ENCODE assay signal across 9 cellular contexts in genomic region chr2:127811922-127812321, GRCh38. TPM values are rescaled to one million over a fixed set of nuclear protein-coding genes. Genes with fewer than 3 reads are reported as not detected.
DNase-seq lines count a peak whose midpoint lies in the region; ATAC-seq, FAIRE-seq and TF ChIP-seq lines count a peak whose summit lies in the region.
"Had no signal": no experiment of that assay in that cellular context is flagged by ENCODE, and none has a peak within 500 bp of the region (broad histone marks: within the 10 kb centered on the region; RNA-seq: fewer than 3 reads in every experiment).

No MANE protein-coding gene starts in this region.

- no peak for FAIRE-seq in RCC 7860 (lab: Jason Lieb, UNC)

- H3K9me3 Mint-ChIP-seq in Calu3 (ENCODE audit: low read depth, unreplicated experiment) (no peaks in the 10 kb centered on the region), neural crest cell (no peaks in the 10 kb centered on the region)
- no peaks in the 10 kb centered on the region for H3K9me3 Mint-ChIP-seq in dendritic cell treated with granulocyte-macrophage colony-stimulating factor and Interleukin-4, amounts not matched to agents 40 ng/mL and 50 ng/mL, for 4 days

- H3K27ac Mint-ChIP-seq in Calu3 (ENCODE audit: unreplicated experiment) (peak overlapping the region; percentile 99), neural crest cell (ENCODE audit: unreplicated experiment) (peak overlapping the region; percentile 99)
- peak overlapping the region; percentile 97 for H3K27ac Mint-ChIP-seq in dendritic cell treated with granulocyte-macrophage colony-stimulating factor and Interleukin-4, amounts not matched to agents 40 ng/mL and 50 ng/mL, for 4 days

- intact Hi-C loops in Calu3 (cut with micrococcal nuclease; ENCODE audit: unreplicated experiment) = no loop called here
- intact Hi-C loops in dendritic cell treated with granulocyte-macrophage colony-stimulating factor and Interleukin-4, amounts not matched to agents 40 ng/mL and 50 ng/mL, for 4 days (cut with micrococcal nuclease) = loop anchor here (2.0 kb wide), 1 partner anchor 47 kb away; the partner anchor contains the start of gene POLR2D

- H3K4me1 Mint-ChIP-seq in Calu3 (ENCODE audit: low read depth, unreplicated experiment) = peaks cover 13% of the 10 kb centered on the region
- peaks cover 25% of the 10 kb centered on the region for H3K4me1 Mint-ChIP-seq in dendritic cell treated with granulocyte-macrophage colony-stimulating factor and Interleukin-4, amounts not matched to agents 40 ng/mL and 50 ng/mL, for 4 days (ENCODE audit: low read depth)
- H3K4me1 Mint-ChIP-seq in neural crest cell = peaks cover 35% of the 10 kb centered on the region

- H3K27me3 Mint-ChIP-seq in Calu3 (ENCODE audit: unreplicated experiment) (peaks cover 4% of the 10 kb centered on the region), neural crest cell (ENCODE audit: low read depth) (peaks cover 13% of the 10 kb centered on the region)
- no peaks in the 10 kb centered on the region for H3K27me3 Mint-ChIP-seq in dendritic cell treated with granulocyte-macrophage colony-stimulating factor and Interleukin-4, amounts not matched to agents 40 ng/mL and 50 ng/mL, for 4 days

- H3K36me3 Mint-ChIP-seq in Calu3 (ENCODE audit: insufficient read depth, unreplicated experiment) (peaks cover 31% of the 10 kb centered on the region), neural crest cell (ENCODE audit: low read depth) (peaks cover 9% of the 10 kb centered on the region)
- peaks cover 14% of the 10 kb centered on the region for H3K36me3 Mint-ChIP-seq in dendritic cell treated with granulocyte-macrophage colony-stimulating factor and Interleukin-4, amounts not matched to agents 40 ng/mL and 50 ng/mL, for 4 days (ENCODE audit: low read depth)

- no TSS peak for BruUV-seq in Calu3 (replicated peaks; lab: Mats Ljungman, UMichigan)

- no peak for ATAC-seq in HG02759 (IDR thresholded peaks at IDR 0.05; ENCODE audit: unreplicated experiment)

- H3K4me3 Mint-ChIP-seq in Calu3 (ENCODE audit: low read depth, unreplicated experiment) (peak overlapping the region; percentile 99), neural crest cell (peak overlapping the region; percentile 97)
- H3K4me3 Mint-ChIP-seq in dendritic cell treated with granulocyte-macrophage colony-stimulating factor and Interleukin-4, amounts not matched to agents 40 ng/mL and 50 ng/mL, for 4 days = peak overlapping the region; percentile 91

- CTCF ChIA-PET in Calu3 (lab: Charles Lee) = no interaction called here

- no peak for TF ChIP-seq CTCF in Calu3 (IDR thresholded peaks at IDR 0.05; ENCODE audit: unreplicated experiment)
- no peak for TF ChIP-seq CTCF in neural crest cell (conservative IDR thresholded peaks at IDR 0.05)

- DNase-seq in Calu3 = no peak
- DNase-seq in NCI-H2227 treated with DMSO at 0.1 percent for 48 hours (lab: John Stamatoyannopoulos, UW) = peak; percentile 80
- DNase-seq in neural crest cell (ENCODE audit: low read depth, low spot score) = no peak
- no peak for DNase-seq in RPMI8226
- no peak for DNase-seq in RCC 7860 (ENCODE audit: low spot score)
- DNase-seq in HCEC 1CT = no peak
- DNase-seq: activated naive CD4-positive, alpha-beta T cell treated with anti-CD3 and anti-CD28 coated beads, Interleukin-2, amount 50 U/mL, for 16 hours had no signal

RNA-seq across cellular contexts. Expression of gene WDR33, which starts 1.0 kb away (rescaled TPM):
- 61.1 and 64.7 TPM in 2 replicates for total RNA-seq in Calu3 (2022)
- 72.4 and 80.5 TPM in 2 replicates for total RNA-seq in neural crest cell

RNA-seq across cellular contexts. Expression of gene POLR2D, which starts 46.0 kb away (rescaled TPM):
- 51.2 and 56.4 TPM in 2 replicates for total RNA-seq in Calu3 (2022)
- 83.1 and 84.5 TPM in 2 replicates for total RNA-seq in neural crest cell
